ENCODE assay signal across 1 cellular context in the genomic region with DNA sequence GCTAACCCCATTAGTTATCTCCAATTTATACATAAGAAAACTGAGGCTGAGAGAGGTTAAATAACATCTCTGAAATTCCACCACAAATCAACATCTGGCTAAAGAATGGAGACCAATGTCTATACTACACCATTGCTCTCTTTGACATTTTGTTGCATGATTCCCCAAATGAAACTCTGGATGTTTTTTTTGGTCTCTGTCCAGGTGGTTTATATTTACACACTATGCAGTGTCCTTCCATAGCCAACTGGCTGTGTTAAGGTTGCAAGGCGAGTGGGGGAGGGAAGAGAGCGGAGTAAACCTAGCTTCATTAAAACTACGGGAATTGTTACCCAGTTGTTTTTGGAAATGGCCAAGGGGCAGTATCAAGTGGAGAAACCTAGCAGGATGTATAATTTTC.
TF ChIP-seq lines count a peak whose summit lies in the region.

No MANE protein-coding gene starts in this region.

TF ChIP-seq in GM23338, 12 proteins besides CTCF, POLR2A, EP300 and RAD21 (continued from another document):
- TF ChIP-seq, protein P1, sequence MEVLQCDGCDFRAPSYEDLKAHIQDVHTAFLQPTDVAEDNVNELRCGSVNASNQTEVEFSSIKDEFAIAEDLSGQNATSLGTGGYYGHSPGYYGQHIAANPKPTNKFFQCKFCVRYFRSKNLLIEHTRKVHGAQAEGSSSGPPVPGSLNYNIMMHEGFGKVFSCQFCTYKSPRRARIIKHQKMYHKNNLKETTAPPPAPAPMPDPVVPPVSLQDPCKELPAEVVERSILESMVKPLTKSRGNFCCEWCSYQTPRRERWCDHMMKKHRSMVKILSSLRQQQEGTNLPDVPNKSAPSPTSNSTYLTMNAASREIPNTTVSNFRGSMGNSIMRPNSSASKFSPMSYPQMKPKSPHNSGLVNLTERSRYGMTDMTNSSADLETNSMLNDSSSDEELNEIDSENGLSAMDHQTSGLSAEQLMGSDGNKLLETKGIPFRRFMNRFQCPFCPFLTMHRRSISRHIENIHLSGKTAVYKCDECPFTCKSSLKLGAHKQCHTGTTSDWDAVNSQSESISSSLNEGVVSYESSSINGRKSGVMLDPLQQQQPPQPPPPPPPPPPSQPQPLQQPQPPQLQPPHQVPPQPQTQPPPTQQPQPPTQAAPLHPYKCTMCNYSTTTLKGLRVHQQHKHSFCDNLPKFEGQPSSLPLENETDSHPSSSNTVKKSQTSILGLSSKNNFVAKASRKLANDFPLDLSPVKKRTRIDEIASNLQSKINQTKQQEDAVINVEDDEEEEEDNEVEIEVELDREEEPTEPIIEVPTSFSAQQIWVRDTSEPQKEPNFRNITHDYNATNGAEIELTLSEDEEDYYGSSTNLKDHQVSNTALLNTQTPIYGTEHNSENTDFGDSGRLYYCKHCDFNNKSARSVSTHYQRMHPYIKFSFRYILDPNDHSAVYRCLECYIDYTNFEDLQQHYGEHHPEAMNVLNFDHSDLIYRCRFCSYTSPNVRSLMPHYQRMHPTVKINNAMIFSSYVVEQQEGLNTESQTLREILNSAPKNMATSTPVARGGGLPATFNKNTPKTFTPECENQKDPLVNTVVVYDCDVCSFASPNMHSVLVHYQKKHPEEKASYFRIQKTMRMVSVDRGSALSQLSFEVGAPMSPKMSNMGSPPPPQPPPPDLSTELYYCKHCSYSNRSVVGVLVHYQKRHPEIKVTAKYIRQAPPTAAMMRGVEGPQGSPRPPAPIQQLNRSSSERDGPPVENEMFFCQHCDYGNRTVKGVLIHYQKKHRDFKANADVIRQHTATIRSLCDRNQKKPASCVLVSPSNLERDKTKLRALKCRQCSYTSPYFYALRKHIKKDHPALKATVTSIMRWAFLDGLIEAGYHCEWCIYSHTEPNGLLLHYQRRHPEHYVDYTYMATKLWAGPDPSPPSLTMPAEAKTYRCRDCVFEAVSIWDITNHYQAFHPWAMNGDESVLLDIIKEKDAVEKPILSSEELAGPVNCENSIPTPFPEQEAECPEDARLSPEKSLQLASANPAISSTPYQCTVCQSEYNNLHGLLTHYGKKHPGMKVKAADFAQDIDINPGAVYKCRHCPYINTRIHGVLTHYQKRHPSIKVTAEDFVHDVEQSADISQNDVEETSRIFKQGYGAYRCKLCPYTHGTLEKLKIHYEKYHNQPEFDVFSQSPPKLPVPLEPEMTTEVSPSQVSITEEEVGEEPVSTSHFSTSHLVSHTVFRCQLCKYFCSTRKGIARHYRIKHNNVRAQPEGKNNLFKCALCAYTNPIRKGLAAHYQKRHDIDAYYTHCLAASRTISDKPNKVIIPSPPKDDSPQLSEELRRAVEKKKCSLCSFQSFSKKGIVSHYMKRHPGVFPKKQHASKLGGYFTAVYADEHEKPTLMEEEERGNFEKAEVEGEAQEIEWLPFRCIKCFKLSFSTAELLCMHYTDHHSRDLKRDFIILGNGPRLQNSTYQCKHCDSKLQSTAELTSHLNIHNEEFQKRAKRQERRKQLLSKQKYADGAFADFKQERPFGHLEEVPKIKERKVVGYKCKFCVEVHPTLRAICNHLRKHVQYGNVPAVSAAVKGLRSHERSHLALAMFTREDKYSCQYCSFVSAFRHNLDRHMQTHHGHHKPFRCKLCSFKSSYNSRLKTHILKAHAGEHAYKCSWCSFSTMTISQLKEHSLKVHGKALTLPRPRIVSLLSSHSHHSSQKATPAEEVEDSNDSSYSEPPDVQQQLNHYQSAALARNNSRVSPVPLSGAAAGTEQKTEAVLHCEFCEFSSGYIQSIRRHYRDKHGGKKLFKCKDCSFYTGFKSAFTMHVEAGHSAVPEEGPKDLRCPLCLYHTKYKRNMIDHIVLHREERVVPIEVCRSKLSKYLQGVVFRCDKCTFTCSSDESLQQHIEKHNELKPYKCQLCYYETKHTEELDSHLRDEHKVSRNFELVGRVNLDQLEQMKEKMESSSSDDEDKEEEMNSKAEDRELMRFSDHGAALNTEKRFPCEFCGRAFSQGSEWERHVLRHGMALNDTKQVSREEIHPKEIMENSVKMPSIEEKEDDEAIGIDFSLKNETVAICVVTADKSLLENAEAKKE (CRISPR knock-in tag; IDR thresholded peaks at IDR 0.05), result no peak
- TF ChIP-seq POLR2AphosphoS5 (IDR thresholded peaks at IDR 0.05; ENCODE audit: low read depth), result no peak
- no peak for TF ChIP-seq EZH2phosphoT487 (IDR thresholded peaks at IDR 0.05; ENCODE audit: unreplicated experiment)
